Comparison of ENCODE assay signal across 9 cellular contexts in genomic region chr5:6737043-6737941, GRCh38. TPM values are rescaled to one million over a fixed set of nuclear protein-coding genes. Genes with fewer than 3 reads are reported as not detected.
DNase-seq lines count a peak whose midpoint lies in the region; ATAC-seq and TF ChIP-seq lines count a peak whose summit lies in the region.
"Had no signal": no experiment of that assay in that cellular context is flagged by ENCODE, and none has a peak within 500 bp of the region (broad histone marks: within the 10 kb centered on the region; RNA-seq: fewer than 3 reads in every experiment).

No MANE protein-coding gene starts in this region.

- no peaks in the 10 kb centered on the region for H3K9me3 ChIP-seq in right lobe of liver

- intact Hi-C loops in right lobe of liver (cut with DNase I): no loop called here

- no peak for TF ChIP-seq CTCF in right lobe of liver (IDR thresholded peaks at IDR 0.05)

- TF ChIP-seq POLR2A in right lobe of liver (IDR thresholded peaks at IDR 0.05): no peak

- no peaks in the 10 kb centered on the region for H3K27me3 ChIP-seq in right lobe of liver

- 64% methylated on average over 23 of the region's 24 CpGs for WGBS in right lobe of liver (ENCODE audit: insufficient coverage, low coverage, low lambda C conversion rate, missing lambda C conversion rate)

- H3K27ac ChIP-seq in right lobe of liver: peak overlapping the region; percentile 62 to 85 (median 65)
- H3K27ac ChIP-seq: HL-60 had no signal

- DNase-seq in right lobe of liver (peak in 1 of 3 donors; percentile 73), NK-92 (lab: John Stamatoyannopoulos, UW; ENCODE audit: unreplicated experiment) (no peak), mucosa of gallbladder (ENCODE audit: low spot score) (no peak), NCI-H2227 treated with DMSO at 0.1 percent for 48 hours (lab: John Stamatoyannopoulos, UW) (no peak)
- DNase-seq in stimulated activated CD4-positive, alpha-beta T cell treated with anti-CD3 and anti-CD28 coated beads, Interleukin-2, amount 100 ng/mL, for 48 hours: no peak

- peak; percentile 92 for ATAC-seq in GM18508 (IDR thresholded peaks at IDR 0.05; ENCODE audit: insufficient read depth, unreplicated experiment)
- ATAC-seq in GM21423 (IDR thresholded peaks at IDR 0.05; ENCODE audit: unreplicated experiment): peak; percentile 75
- peak; percentile 64 for ATAC-seq in HG03442 (IDR thresholded peaks at IDR 0.05; ENCODE audit: unreplicated experiment)
- peak; percentile 57 to 81 (median 64) for ATAC-seq in right lobe of liver

- peaks cover 0 to 20% (median 8%) of the 10 kb centered on the region in 4 donors for H3K36me3 ChIP-seq in right lobe of liver

- no peak overlapping the region for H3K4me3 ChIP-seq in right lobe of liver

- peaks cover 0 to 39% (median 20%) of the 10 kb centered on the region in 4 donors for H3K4me1 ChIP-seq in right lobe of liver

RNA-seq across cellular contexts. Expression of gene TENT4A, which starts 24.1 kb away (rescaled TPM):
- total RNA-seq in right lobe of liver: 10 to 100 TPM in 4 of 6 experiments, 1 to 10 TPM in 2; 8.5 to 23.1 (median 13.2) TPM
- total RNA-seq in mucosa of gallbladder: 19.8 TPM
